17 cellular contexts compared by ENCODE assay signal in the genomic region with DNA sequence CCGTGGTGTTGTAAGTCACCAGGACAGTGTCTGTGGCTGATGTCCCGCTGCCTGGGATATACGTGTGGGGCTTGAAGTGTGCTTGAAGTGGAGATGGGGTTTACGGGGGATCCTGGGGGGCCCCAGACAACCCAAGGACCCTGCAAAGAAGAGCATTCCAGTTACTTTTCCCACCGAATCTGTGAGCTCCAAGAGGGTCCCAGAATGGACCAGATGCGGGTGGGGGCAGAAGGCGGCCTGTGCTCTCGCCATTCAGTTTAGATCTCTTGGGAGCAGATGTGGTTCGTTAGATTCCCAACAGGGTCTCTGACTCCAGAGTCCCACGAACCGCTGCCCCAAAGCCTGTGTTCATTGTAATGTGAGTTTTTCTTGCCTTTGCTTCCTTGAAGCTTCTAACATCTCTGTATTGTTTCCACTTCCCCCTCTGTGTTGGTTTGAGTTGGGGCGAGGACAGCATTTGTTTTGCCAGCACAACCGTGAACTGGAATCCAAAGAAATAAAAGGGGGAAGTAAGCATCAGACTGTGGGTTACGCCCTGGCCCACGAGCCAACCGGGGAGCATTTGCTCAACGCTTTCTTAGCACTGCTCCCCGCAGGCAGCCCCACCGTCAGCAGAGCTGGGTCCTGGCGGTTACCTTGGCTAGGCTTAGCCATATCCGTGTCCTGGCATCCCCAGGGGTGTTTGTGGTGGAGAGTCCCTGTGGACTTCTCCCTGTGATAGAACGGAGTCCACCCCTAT.
DNase-seq lines count a peak whose midpoint lies in the region; ATAC-seq and TF ChIP-seq lines count a peak whose summit lies in the region.
"Had no signal": no experiment of that assay in that cellular context is flagged by ENCODE, and none has a peak within 500 bp of the region (broad histone marks: within the 10 kb centered on the region; RNA-seq: fewer than 3 reads in every experiment).

No MANE protein-coding gene starts in this region.

- H3K4me3 Mint-ChIP-seq in Calu3 (ENCODE audit: low read depth, unreplicated experiment), result peak overlapping the region; percentile 27
- H3K4me3 Mint-ChIP-seq: activated CD4-positive, alpha-beta T cell treated with anti-CD3 and anti-CD28 coated beads for 36 hours; neural crest cell; stimulated activated naive CD8-positive, alpha-beta T cell treated with anti-CD3 and anti-CD28 coated beads, Interleukin-15, Interleukin-2, amounts not matched to agents 100 ng/mL and 50 ng/mL, for 24 hours had no signal

- DNase-seq in Calu3 (peak; percentile 19), PC-9 (no peak), heart left ventricle (peak in 2 of 5 donors; percentile 52 to 54), posterior vena cava (ENCODE audit: low spot score) (peak; percentile 41), HK-2 (ENCODE audit: unreplicated experiment) (no peak)
- DNase-seq in activated T-cell treated with anti-CD3 and anti-CD28 coated beads, Interleukin-2, amount 50 U/mL, for 1 hour, result no peak
- DNase-seq in activated CD4-positive, alpha-beta T cell treated with anti-CD3 and anti-CD28 coated beads for 48 hours, result no peak
- DNase-seq: activated CD4-positive, alpha-beta T cell treated with anti-CD3 and anti-CD28 coated beads for 36 hours; DMS153; NCI-H187; NCI-H524 treated with DMSO at 0.1 percent for 48 hours; T-helper 2 cell had no signal

- BruUV-seq in Calu3 (replicated peaks; lab: Mats Ljungman, UMichigan) (no TSS peak), PC-9 (replicated peaks; lab: Mats Ljungman, UMichigan) (no TSS peak)

- no peak for TF ChIP-seq CTCF in Calu3 (IDR thresholded peaks at IDR 0.05; ENCODE audit: unreplicated experiment)
- TF ChIP-seq CTCF in PC-9 (conservative IDR thresholded peaks at IDR 0.05), result no peak
- no peak for TF ChIP-seq CTCF in heart left ventricle (IDR thresholded peaks at IDR 0.05)

- H2AFZ ChIP-seq in PC-9, result no peak overlapping the region

- H3K9me3 ChIP-seq in PC-9 (ENCODE audit: insufficient read depth, low read depth), result no peaks in the 10 kb centered on the region
- no peaks in the 10 kb centered on the region for H3K9me3 ChIP-seq in heart left ventricle

- ATAC-seq in heart left ventricle, result peak in 3 of 4 donors; percentile 23 to 65 (median 48)
- ATAC-seq in GM19351 (IDR thresholded peaks at IDR 0.05; ENCODE audit: unreplicated experiment), result no peak
- ATAC-seq: activated CD4-positive, alpha-beta T cell treated with anti-CD3 and anti-CD28 coated beads for 36 hours; HCT116 had no signal

- H3K79me2 ChIP-seq in PC-9 (ENCODE audit: low read depth), result peaks cover 87% of the 10 kb centered on the region

- H3K9me2 ChIP-seq in PC-9 (ENCODE audit: insufficient read depth), result no peaks in the 10 kb centered on the region

- peaks cover 36% of the 10 kb centered on the region for H3K36me3 Mint-ChIP-seq in Calu3 (ENCODE audit: insufficient read depth, unreplicated experiment)

- H3K27me3 Mint-ChIP-seq in Calu3 (ENCODE audit: unreplicated experiment), result no peaks in the 10 kb centered on the region

- H3K4me1 Mint-ChIP-seq in Calu3 (ENCODE audit: low read depth, unreplicated experiment), result peaks cover 48% of the 10 kb centered on the region

- intact Hi-C loops in Calu3 (cut with micrococcal nuclease; ENCODE audit: unreplicated experiment) (no loop called here), PC-9 (cut with micrococcal nuclease; ENCODE audit: unreplicated experiment) (no loop called here), heart left ventricle (cut with DNase I) (loop anchor here in 2 of 10 donors (10.0 kb wide), 1 partner anchor 59 kb away; no protein-coding TSS in a partner anchor), posterior vena cava (cut with DNase I) (no loop called here)

- CTCF ChIA-PET in Calu3 (lab: Charles Lee), result interaction anchor here (0.6 kb wide), 1 partner anchor 58 kb away, joined by 4 read pairs; no protein-coding TSS in a partner anchor
- CTCF ChIA-PET in PC-9 (lab: Charles Lee), result no interaction called here

- 72 to 84% (median 77%) methylated on average over 22 of the region's 22 CpGs for WGBS in heart left ventricle, 4 donors

- peaks cover 58% of the 10 kb centered on the region for H3K4me1 ChIP-seq in PC-9 (replicated peaks; ENCODE audit: insufficient read depth)
- peaks cover 0 to 31% (median 8%) of the 10 kb centered on the region in 12 donors for H3K4me1 ChIP-seq in heart left ventricle

- H3K4me2 ChIP-seq in PC-9, result peak overlapping the region; percentile 68

- H3K4me3 ChIP-seq in PC-9 (no peak overlapping the region), heart left ventricle (no peak overlapping the region)

- TF ChIP-seq POLR2A in heart left ventricle (IDR thresholded peaks at IDR 0.05), result no peak

- H3K9me3 Mint-ChIP-seq in Calu3 (ENCODE audit: low read depth, unreplicated experiment), result no peaks in the 10 kb centered on the region
- H3K9me3 Mint-ChIP-seq: neural crest cell; stimulated activated naive CD8-positive, alpha-beta T cell treated with anti-CD3 and anti-CD28 coated beads, Interleukin-15, Interleukin-2, amounts not matched to agents 100 ng/mL and 50 ng/mL, for 24 hours had no signal

- H3K27me3 ChIP-seq in PC-9 (ENCODE audit: insufficient read depth, low read depth) (no peaks in the 10 kb centered on the region), heart left ventricle (no peaks in the 10 kb centered on the region)

- peaks cover 17% of the 10 kb centered on the region; the same call in 1 of the 2 replicates for H4K20me1 ChIP-seq in PC-9 (ENCODE audit: insufficient read depth)

- POLR2A ChIA-PET in PC-9 (lab: Charles Lee; ENCODE audit: unreplicated experiment), result no interaction called here

- peak overlapping the region; percentile 19 for H3K27ac Mint-ChIP-seq in Calu3 (ENCODE audit: unreplicated experiment)
- H3K27ac Mint-ChIP-seq: activated CD4-positive, alpha-beta T cell treated with anti-CD3 and anti-CD28 coated beads for 36 hours; stimulated activated naive CD8-positive, alpha-beta T cell treated with anti-CD3 and anti-CD28 coated beads, Interleukin-15, Interleukin-2, amounts not matched to agents 100 ng/mL and 50 ng/mL, for 24 hours had no signal

- H3K27ac ChIP-seq in PC-9 (peak overlapping the region; percentile 80), heart left ventricle (peak overlapping the region in 5 of 12 donors; percentile 13 to 44 (median 39))
- H3K27ac ChIP-seq: RWPE1 had no signal

- H3K36me3 ChIP-seq in PC-9 (ENCODE audit: low read depth) (peaks cover 66% of the 10 kb centered on the region), heart left ventricle (peaks cover 0 to 39% (median 26%) of the 10 kb centered on the region in 9 donors)

- peaks cover 65% of the 10 kb centered on the region for H3F3A ChIP-seq in PC-9 (ENCODE audit: insufficient read depth, low read depth)

Comparison
In these comparisons a context has a peak if more than half of its experiments do, and no peak if none do; other contexts are left out.
1. DNase-seq: peak in Calu3 (single experiment) and posterior vena cava (single experiment); none in PC-9 (0 of 2), activated T-cell treated with anti-CD3 and anti-CD28 coated beads, Interleukin-2, amount 50 U/mL, for 1 hour (single experiment), HK-2 (single experiment) and activated CD4-positive, alpha-beta T cell treated with anti-CD3 and anti-CD28 coated beads for 48 hours (single experiment).